Comparison of ENCODE assay signal across 8 cellular contexts in the genomic region with DNA sequence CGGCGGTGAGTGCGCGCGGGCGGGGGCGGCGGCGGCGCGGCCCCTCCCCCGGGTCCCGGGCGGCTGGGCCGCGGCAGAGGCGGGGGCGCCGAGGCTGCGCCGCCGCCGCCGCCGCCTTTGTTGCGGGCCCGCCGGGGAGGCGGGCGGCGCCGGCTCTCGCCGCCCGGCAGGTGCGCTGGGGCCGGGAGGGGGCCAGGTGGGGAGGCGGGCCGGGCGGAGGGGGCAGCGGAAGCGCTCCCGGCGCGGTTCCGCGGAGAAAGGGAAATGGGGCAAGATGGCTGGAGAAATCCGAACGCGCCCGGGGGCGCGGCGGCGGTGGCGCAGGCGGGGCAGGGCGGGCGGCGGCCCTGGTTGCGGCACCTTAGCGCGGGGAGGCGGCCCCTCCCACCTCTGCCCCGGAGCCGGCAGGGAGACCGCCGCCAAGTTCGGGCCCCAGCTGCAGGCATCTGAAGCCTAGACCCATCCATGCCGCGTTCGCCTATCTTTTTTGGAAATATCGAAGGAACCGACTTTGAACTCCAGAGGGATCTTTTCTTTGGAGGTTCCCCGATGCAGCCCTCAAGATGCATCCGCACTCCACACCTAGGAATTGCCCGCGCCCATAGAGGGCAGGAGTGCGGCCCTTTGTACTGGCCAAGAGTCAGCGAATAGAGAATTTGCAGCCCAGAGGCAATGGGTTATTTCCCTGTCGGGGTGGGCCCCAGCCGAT. TPM values are rescaled to one million over a fixed set of nuclear protein-coding genes. Genes with fewer than 3 reads are reported as not detected.
DNase-seq lines count a peak whose midpoint lies in the region; ATAC-seq and TF ChIP-seq lines count a peak whose summit lies in the region.

No MANE protein-coding gene starts in this region.

- H3K9me3 ChIP-seq in HUES64 (ENCODE audit: insufficient read depth, low read depth, low read length), result no peaks in the 10 kb centered on the region
- no peaks in the 10 kb centered on the region for H3K9me3 ChIP-seq in left ventricle myocardium inferior (replicated peaks)
- H3K9me3 ChIP-seq in psoas muscle, result no peaks in the 10 kb centered on the region
- no peaks in the 10 kb centered on the region for H3K9me3 ChIP-seq in aorta (ENCODE audit: control insufficient read depth, low read length)

- H3K27ac ChIP-seq in HUES64 (ENCODE audit: low read depth, low read length) (peak overlapping the region; percentile 91), left ventricle myocardium inferior (replicated peaks) (peak overlapping the region; percentile 96), psoas muscle (peak overlapping the region; percentile 97), aorta (ENCODE audit: low read depth in 1 of 2, low read length in 2 of 2) (peak overlapping the region; percentile 79 to 94)

- DNase-seq in DMS79 treated with DMSO at 0.1 percent for 48 hours (lab: John Stamatoyannopoulos, UW) (peak; percentile 43), SK-MEL-5 (ENCODE audit: low read depth, low spot score) (peak; percentile 33), left ventricle myocardium inferior (peak; percentile 61), psoas muscle (peak; percentile 72 to 81), aorta (peak; percentile 74 to 89)
- peak; percentile 66 for DNase-seq in activated naive CD8-positive, alpha-beta T cell treated with anti-CD3 and anti-CD28 coated beads for 36 hours

- under 1% methylated on average over 82 of the region's 82 CpGs for WGBS in HUES64
- 1 to 2% (median 2%) methylated on average over 58 to 80 of the region's 82 CpGs for WGBS in psoas muscle, 3 donors
- WGBS in aorta, 2 donors, result 0 to 1% methylated on average over 47 to 82 of the region's 82 CpGs

- H3K4me3 ChIP-seq in HUES64 (ENCODE audit: low read length) (peak overlapping the region; percentile 76), left ventricle myocardium inferior (peak overlapping the region; percentile 82), psoas muscle (peak overlapping the region; percentile 83), aorta (ENCODE audit: low read length in 2 of 2) (peak overlapping the region; percentile 89 to 92)

- H3K4me1 Mint-ChIP-seq in activated naive CD8-positive, alpha-beta T cell treated with anti-CD3 and anti-CD28 coated beads for 36 hours, result peaks cover 46% of the 10 kb centered on the region

- H3K27me3 ChIP-seq in HUES64 (ENCODE audit: insufficient read depth, low read length) (no peaks in the 10 kb centered on the region), left ventricle myocardium inferior (ENCODE audit: low read depth) (no peaks in the 10 kb centered on the region), psoas muscle (ENCODE audit: insufficient read depth in 3 of 3, low read length in 2 of 3) (no peaks in the 10 kb centered on the region), aorta (ENCODE audit: control insufficient read depth in 1 of 2, insufficient read depth in 2 of 2, low read length in 1 of 2) (no peaks in the 10 kb centered on the region)

- intact Hi-C loops in left ventricle myocardium inferior (cut with micrococcal nuclease), result no loop called here
- intact Hi-C loops in psoas muscle (cut with DNase I), result loop anchor here (5.0 to 10.0 kb wide), 2 partner anchors 38 to 375 kb away; a partner anchor contains a TSS
- intact Hi-C loops in aorta (cut with DNase I), result loop anchor here in 1 of 2 donors (2.0 to 5.0 kb wide), 2 partner anchors 37 to 138 kb away; a partner anchor contains a TSS

- H3K36me3 ChIP-seq in HUES64 (ENCODE audit: insufficient read depth, low read length) (peaks cover 42% of the 10 kb centered on the region), left ventricle myocardium inferior (peaks cover 29% of the 10 kb centered on the region), psoas muscle (ENCODE audit: insufficient read depth in 1 of 2, low read depth in 1 of 2) (peaks cover 0 to 35% of the 10 kb centered on the region in 2 donors), aorta (ENCODE audit: control insufficient read depth in 1 of 2, insufficient read depth in 2 of 2, low read length in 1 of 2) (peaks cover 0 to 7% of the 10 kb centered on the region in 2 donors)

- H3K36me3 Mint-ChIP-seq in activated naive CD8-positive, alpha-beta T cell treated with anti-CD3 and anti-CD28 coated beads for 36 hours, result peaks cover 29% of the 10 kb centered on the region

- peaks cover 15% of the 10 kb centered on the region for H3K4me1 ChIP-seq in HUES64 (ENCODE audit: insufficient read depth, low read length)
- peaks cover 63% of the 10 kb centered on the region for H3K4me1 ChIP-seq in left ventricle myocardium inferior
- H3K4me1 ChIP-seq in psoas muscle, result peaks cover 59% of the 10 kb centered on the region
- H3K4me1 ChIP-seq in aorta (ENCODE audit: control insufficient read depth in 1 of 2, insufficient read depth in 2 of 2, low read length in 2 of 2), result peaks cover 6 to 8% of the 10 kb centered on the region in 2 donors

- peak overlapping the region; percentile 84 for H3K4me3 Mint-ChIP-seq in activated naive CD8-positive, alpha-beta T cell treated with anti-CD3 and anti-CD28 coated beads for 36 hours

- peak overlapping the region; percentile 81 for H3K27ac Mint-ChIP-seq in activated naive CD8-positive, alpha-beta T cell treated with anti-CD3 and anti-CD28 coated beads for 36 hours

- in situ Hi-C loops in SK-MEL-5 (cut with HindIII; ENCODE audit: low pct_unique_long_range_greater_than_20kb, low sequenced_read_pairs), result no loop called here

- peak overlapping the region; percentile 91 for H3K9ac ChIP-seq in HUES64 (ENCODE audit: low read depth, low read length)

- peak; percentile 35 for TF ChIP-seq CTCF in left ventricle myocardium inferior (IDR thresholded peaks at IDR 0.05; ENCODE audit: borderline replicate concordance)
- peak; percentile 11 for TF ChIP-seq CTCF in psoas muscle (IDR thresholded peaks at IDR 0.05)

- no peaks in the 10 kb centered on the region for H3K9me3 Mint-ChIP-seq in activated naive CD8-positive, alpha-beta T cell treated with anti-CD3 and anti-CD28 coated beads for 36 hours

- no peaks in the 10 kb centered on the region for H3K27me3 Mint-ChIP-seq in activated naive CD8-positive, alpha-beta T cell treated with anti-CD3 and anti-CD28 coated beads for 36 hours

- ATAC-seq in GM21447 (IDR thresholded peaks at IDR 0.05; ENCODE audit: unreplicated experiment), result peak; percentile 25
- ATAC-seq in psoas muscle, result peak; percentile 12 to 53 (median 43)
- peak; percentile 27 for ATAC-seq in aorta (ENCODE audit: low FRiP score)

RNA-seq across cellular contexts. Expression of a gene that starts 0.5 kb away (rescaled TPM):
- 28.5 TPM for polyA plus RNA-seq in HUES64 (2013, experiment 1 of 2)
- 30.5 TPM for polyA plus RNA-seq in HUES64 (2013, experiment 2 of 2)
- 50.5 and 53.2 TPM in 2 replicates for total RNA-seq in SK-MEL-5 (2014; rRNA removed; shearing (Covaris generic))
- 29.3 and 41.7 TPM in 2 replicates for polyA plus RNA-seq in SK-MEL-5 (2015; cell fraction: cytosol; rRNA removed)
- polyA plus RNA-seq in SK-MEL-5 (2015; cell fraction: nucleus; rRNA removed), result 43.1 and 49.1 TPM in 2 replicates
- 10 to 100 TPM; 52.3 to 53.3 TPM for total RNA-seq in activated naive CD8-positive, alpha-beta T cell treated with anti-CD3 and anti-CD28 coated beads for 36 hours
- 14.1 TPM for total RNA-seq in left ventricle myocardium inferior
- total RNA-seq in psoas muscle, result 10 to 100 TPM in 3 of 4 donors, 1 to 10 TPM in 1; 9.1 to 15.6 (median 10.3) TPM
- polyA plus RNA-seq in psoas muscle, result 1 to 10 TPM; 3.4 to 6.1 (median 5.3) TPM
- total RNA-seq in aorta, result 10 to 100 TPM; 38.0 to 40.4 TPM
- 10 to 100 TPM; 11.5 to 13.8 TPM for polyA plus RNA-seq in aorta

RNA-seq across cellular contexts. Expression of a gene that starts 36.3 kb away (rescaled TPM):
- 23.3 TPM for polyA plus RNA-seq in HUES64 (2013, experiment 1 of 2)
- 24.7 TPM for polyA plus RNA-seq in HUES64 (2013, experiment 2 of 2)
- total RNA-seq in SK-MEL-5 (2014; rRNA removed; shearing (Covaris generic)), result 20.7 and 21.6 TPM in 2 replicates
- polyA plus RNA-seq in SK-MEL-5 (2015; cell fraction: cytosol; rRNA removed), result 12.5 and 16.4 TPM in 2 replicates
- polyA plus RNA-seq in SK-MEL-5 (2015; cell fraction: nucleus; rRNA removed), result 20.7 and 27.3 TPM in 2 replicates
- 10 to 100 TPM; 19.2 to 21.4 TPM for total RNA-seq in activated naive CD8-positive, alpha-beta T cell treated with anti-CD3 and anti-CD28 coated beads for 36 hours
- total RNA-seq in left ventricle myocardium inferior (10.2 TPM), psoas muscle (1 to 10 TPM; 8.3 to 9.9 (median 8.9) TPM), aorta (1 to 10 TPM; 7.0 to 9.4 TPM)
- polyA plus RNA-seq in psoas muscle (1 to 10 TPM; 7.3 to 7.6 (median 7.4) TPM), aorta (1 to 10 TPM; 6.1 to 6.3 TPM)

Comparison
In these comparisons a context has a peak if more than half of its experiments do, and no peak if none do; other contexts are left out.
1. Peak in every context shown above with its lines: DNase-seq, ATAC-seq, H3K4me3 ChIP-seq and H3K27ac ChIP-seq.